ENCODE assay signal across 16 cellular contexts in genomic region chr20:41287327-41287726, GRCh38. TPM values are rescaled to one million over a fixed set of nuclear protein-coding genes. Genes with fewer than 3 reads are reported as not detected.
DNase-seq lines count a peak whose midpoint lies in the region; ATAC-seq, FAIRE-seq and TF ChIP-seq lines count a peak whose summit lies in the region.
"Had no signal": no experiment of that assay in that cellular context is flagged by ENCODE, and none has a peak within 500 bp of the region (broad histone marks: within the 10 kb centered on the region; RNA-seq: fewer than 3 reads in every experiment).

No MANE protein-coding gene starts in this region.

- no CpG with 5 or more reads among the region's 2 CpGs for WGBS in IMR-90 (ENCODE audit: extremely low coverage in 2 of 2, insufficient read length in 1 of 2), 2 experiments

- H4K8ac ChIP-seq in IMR-90 (ENCODE audit: low read depth in 2 of 2, low read length in 2 of 2): peak overlapping the region in 1 of 2 experiments; percentile 81; a peak in 3 of 4 replicates

- H3K9me3 ChIP-seq in IMR-90 (ENCODE audit: control insufficient read depth, insufficient read depth, low read length): peaks cover 11% of the 10 kb centered on the region
- H3K9me3 ChIP-seq in colonic mucosa: no peaks in the 10 kb centered on the region
- no peaks in the 10 kb centered on the region for H3K9me3 ChIP-seq in uterus

- ATAC-seq in IMR-90 (ENCODE audit: low read depth): peak; percentile 92
- ATAC-seq in GM21447 (IDR thresholded peaks at IDR 0.05; ENCODE audit: unreplicated experiment): no peak
- ATAC-seq: left colon, natural killer cell had no signal

- no peak overlapping the region for H2BK15ac ChIP-seq in IMR-90 (ENCODE audit: low read depth, low read length)

- TF ChIP-seq RAD21 in IMR-90 (IDR thresholded peaks at IDR 0.05; ENCODE audit: low read length): no peak

- TF ChIP-seq POLR2A in IMR-90 (IDR thresholded peaks at IDR 0.05; ENCODE audit: low read depth, low read length) (no peak), uterus (IDR thresholded peaks at IDR 0.05) (no peak)

- BruUV-seq in IMR-90 (replicated peaks; lab: Mats Ljungman, UMichigan): no TSS peak

- H2AK9ac ChIP-seq in IMR-90 (replicated peaks; ENCODE audit: low read depth, low read length, poor library complexity): no peak overlapping the region

- H3K27me3 ChIP-seq in IMR-90 (ENCODE audit: control insufficient read depth, insufficient read depth, low read length) (no peaks in the 10 kb centered on the region), bronchial epithelial cell (ENCODE audit: control insufficient read depth, insufficient read depth, low read length) (no peaks in the 10 kb centered on the region), kidney epithelial cell (ENCODE audit: control insufficient read depth, insufficient read depth, low read length) (no peaks in the 10 kb centered on the region), colonic mucosa (no peaks in the 10 kb centered on the region), uterus (no peaks in the 10 kb centered on the region)
- H3K27me3 ChIP-seq: dorsolateral prefrontal cortex, stomach had no signal

- no peak for FAIRE-seq in bronchial epithelial cell (lab: Jason Lieb, UNC)
- FAIRE-seq: H54 had no signal

- H3K4me3 ChIP-seq in IMR-90 (ENCODE audit: insufficient read depth, low read depth, low read length) (no peak overlapping the region), bronchial epithelial cell (ENCODE audit: low read depth, low read length) (no peak overlapping the region), kidney epithelial cell (ENCODE audit: low read depth, low read length) (no peak overlapping the region), colonic mucosa (no peak overlapping the region), uterus (no peak overlapping the region)
- H3K4me3 ChIP-seq: dorsolateral prefrontal cortex, stomach had no signal

- H3K4me1 ChIP-seq in IMR-90 (ENCODE audit: control insufficient read depth, insufficient read depth, low read length): peaks cover 1% of the 10 kb centered on the region; the same call in 1 of the 2 replicates
- H3K4me1 ChIP-seq in colonic mucosa: no peaks in the 10 kb centered on the region
- no peaks in the 10 kb centered on the region for H3K4me1 ChIP-seq in uterus

- intact Hi-C loops in IMR-90 (cut with micrococcal nuclease) (no loop called here), colonic mucosa (cut with DNase I) (no loop called here), uterus (cut with DNase I; ENCODE audit: low total_unique reads) (no loop called here)

- peak overlapping the region; percentile 16; the same call in 1 of the 2 replicates for H3K14ac ChIP-seq in IMR-90 (replicated peaks; ENCODE audit: low read depth, low read length)

- peak overlapping the region; percentile 70; the same call in 1 of the 2 replicates for H3K23ac ChIP-seq in IMR-90 (ENCODE audit: low read depth, low read length)

- no peak for TF ChIP-seq CTCF in IMR-90 (conservative IDR thresholded peaks at IDR 0.05; ENCODE audit: low read depth, low read length)
- TF ChIP-seq CTCF in bronchial epithelial cell (IDR thresholded peaks at IDR 0.05; ENCODE audit: insufficient read depth, low read length, severe bottlenecking): no peak
- TF ChIP-seq CTCF in kidney epithelial cell (IDR thresholded peaks at IDR 0.05; ENCODE audit: insufficient read depth, low read length, poor library complexity, severe bottlenecking): no peak
- no peak for TF ChIP-seq CTCF in colonic mucosa (IDR thresholded peaks at IDR 0.05)
- no peak for TF ChIP-seq CTCF in uterus (IDR thresholded peaks at IDR 0.05)

- H4K5ac ChIP-seq in IMR-90 (ENCODE audit: low read depth, low read length): peak overlapping the region; percentile 50; the same call in 1 of the 2 replicates

- DNase-seq in AG20443 (ENCODE audit: low spot score): peak; percentile 39
- peak; percentile 97 for DNase-seq in IMR-90
- DNase-seq in bronchial epithelial cell (ENCODE audit: low read depth): peak; percentile 96
- peak; percentile 25 for DNase-seq in kidney epithelial cell (ENCODE audit: low read depth)
- no peak for DNase-seq in NCI-H1092 treated with DMSO at 0.1 percent for 48 hours (lab: John Stamatoyannopoulos, UW)
- no peak for DNase-seq in colonic mucosa
- no peak for DNase-seq in uterus
- DNase-seq: activated CD8-positive, alpha-beta memory T cell treated with anti-CD3 and anti-CD28 coated beads, Interleukin-2, amount 50 U/mL, for 48 hours; CD4-positive, CD25-positive, alpha-beta regulatory T cell; dorsolateral prefrontal cortex; left colon; natural killer cell; retina; stomach had no signal

- H3K36me3 ChIP-seq in IMR-90 (ENCODE audit: control insufficient read depth, insufficient read depth, low read length) (no peaks in the 10 kb centered on the region), bronchial epithelial cell (ENCODE audit: control insufficient read depth, insufficient read depth, low read length) (no peaks in the 10 kb centered on the region), kidney epithelial cell (ENCODE audit: control insufficient read depth, insufficient read depth, low read length) (no peaks in the 10 kb centered on the region), colonic mucosa (no peaks in the 10 kb centered on the region), uterus (no peaks in the 10 kb centered on the region)
- H3K36me3 ChIP-seq: stomach had no signal

- H3K9ac ChIP-seq in IMR-90 (ENCODE audit: low read depth, low read length) (no peak overlapping the region), colonic mucosa (ENCODE audit: low read depth in 2 of 2, low read length in 2 of 2) (no peak overlapping the region)

- peak overlapping the region; percentile 42 for H3K4ac ChIP-seq in IMR-90 (ENCODE audit: low read depth, low read length)

- peak overlapping the region; percentile 34 for H4K91ac ChIP-seq in IMR-90 (ENCODE audit: insufficient read depth, low read depth, low read length)

- peak overlapping the region; percentile 89 for H2AK5ac ChIP-seq in IMR-90 (ENCODE audit: low read depth, low read length)

- POLR2A ChIA-PET in IMR-90 (lab: Charles Lee; ENCODE audit: unreplicated experiment): no interaction called here

- in situ Hi-C loops in IMR-90 (cut with MboI; ENCODE audit: low sequenced_read_pairs): no loop called here

- H3K18ac ChIP-seq in IMR-90 (ENCODE audit: low read depth, low read length): peak overlapping the region; percentile 21; the same call in 1 of the 2 replicates

- peaks cover 3% of the 10 kb centered on the region for H3K9me1 ChIP-seq in IMR-90 (ENCODE audit: insufficient read depth, low read length)

- peak overlapping the region; percentile 29; the same call in 1 of the 2 replicates for H3K4me2 ChIP-seq in IMR-90 (ENCODE audit: low read depth, low read length)

- dilution Hi-C loops in IMR-90 (cut with HindIII; ENCODE audit: low sequenced_read_pairs, unreplicated experiment): no loop called here

- H2BK120ac ChIP-seq in IMR-90 (ENCODE audit: low read depth, low read length): peak overlapping the region; percentile 53

- CTCF ChIA-PET in IMR-90 (lab: Yijun Ruan, JAX): interaction anchor here (1.0 kb wide), 1 partner anchor 16 kb away, joined by 3 read pairs; no protein-coding TSS in a partner anchor

- no peak overlapping the region for H2BK20ac ChIP-seq in IMR-90 (ENCODE audit: low read depth, low read length)

- H3K27ac ChIP-seq in IMR-90 (ENCODE audit: insufficient read depth, low read length) (peak overlapping the region; percentile 50; the same call in 1 of the 2 replicates), colonic mucosa (no peak overlapping the region), uterus (no peak overlapping the region)
- H3K27ac ChIP-seq: dorsolateral prefrontal cortex, stomach had no signal

- H3K79me1 ChIP-seq in IMR-90 (ENCODE audit: low read depth in 1 of 2, low read length in 2 of 2): peaks cover 40 to 73% of the 10 kb centered on the region in 2 experiments

- H2AFZ ChIP-seq in IMR-90 (replicated peaks; ENCODE audit: low read length, poor library complexity): no peak overlapping the region

- H3K56ac ChIP-seq in IMR-90 (ENCODE audit: extremely low read depth, insufficient read depth, low read length): no peak overlapping the region

- H2BK5ac ChIP-seq in IMR-90 (ENCODE audit: low read depth, low read length, poor library complexity, severe bottlenecking): peak overlapping the region; percentile 83

- peaks cover 6% of the 10 kb centered on the region; the same call in 1 of the 2 replicates for H4K20me1 ChIP-seq in IMR-90 (ENCODE audit: insufficient read depth, low read length)

TF ChIP-seq in IMR-90, 13 proteins besides CTCF, POLR2A, EP300 and RAD21:
- TF ChIP-seq FOS (IDR thresholded peaks at IDR 0.05; ENCODE audit: low read depth, low read length): peak; percentile 73
- TF ChIP-seq CEBPB (IDR thresholded peaks at IDR 0.05; ENCODE audit: low read depth, low read length): peak; percentile 96
- peak; percentile 29 for TF ChIP-seq RCOR1 (IDR thresholded peaks at IDR 0.05; ENCODE audit: insufficient replicate concordance, low read length)
- no peak for TF ChIP-seq MXI1 (IDR thresholded peaks at IDR 0.05; ENCODE audit: borderline replicate concordance, low read depth, low read length)
- no peak for TF ChIP-seq NFE2L2 (IDR thresholded peaks at IDR 0.05; ENCODE audit: low read depth, low read length)
TF ChIP-seq in IMR-90: peak in this region for 3.

RNA-seq across cellular contexts. Expression of gene ZHX3, which starts 30.2 kb away (rescaled TPM):
- 28.0 and 28.3 TPM in 2 replicates for total RNA-seq in IMR-90 (2012; rRNA removed)
- polyA plus RNA-seq in IMR-90 (2012; rRNA removed): 22.0 and 25.0 TPM in 2 replicates
- 11.2 and 16.4 TPM in 2 replicates for polyA plus RNA-seq in IMR-90 (2012; cell fraction: cytosol; rRNA removed)
- 13.8 and 21.1 TPM in 2 replicates for polyA plus RNA-seq in IMR-90 (2012; cell fraction: nucleus; rRNA removed; ENCODE audit: low replicate concordance)
- 5.8 and 14.5 TPM in 2 replicates for total RNA-seq in bronchial epithelial cell
- total RNA-seq in kidney epithelial cell: 7.6 and 9.0 TPM in 2 replicates
- 10 to 100 TPM; 19.9 to 25.6 TPM for total RNA-seq in colonic mucosa
- 10 to 100 TPM; 18.7 to 85.2 (median 25.0) TPM for total RNA-seq in uterus

RNA-seq across cellular contexts. Expression of gene LPIN3, which starts 53.3 kb away (rescaled TPM):
- total RNA-seq in IMR-90 (2012; rRNA removed) (1.7 and 2.3 TPM in 2 replicates), bronchial epithelial cell (3.9 and 10.0 TPM in 2 replicates), kidney epithelial cell (14.7 and 18.2 TPM in 2 replicates), colonic mucosa (10 to 100 TPM; 46.2 to 65.3 TPM), uterus (10 to 100 TPM in 2 of 4 donors, 1 to 10 TPM in 2; 7.4 to 30.5 (median 10.2) TPM)
- polyA plus RNA-seq in IMR-90 (2012; rRNA removed): 6.1 and 8.3 TPM in 2 replicates
- 1.7 and 3.0 TPM in 2 replicates for polyA plus RNA-seq in IMR-90 (2012; cell fraction: cytosol; rRNA removed)
- 52.7 and 87.4 TPM in 2 replicates for polyA plus RNA-seq in IMR-90 (2012; cell fraction: nucleus; rRNA removed; ENCODE audit: low replicate concordance)

Comparison
In these comparisons a context has a peak if more than half of its experiments do, and no peak if none do; other contexts are left out.
1. DNase-seq: peak in AG20443 (single experiment), IMR-90 (single experiment), bronchial epithelial cell (single experiment) and kidney epithelial cell (single experiment); none in NCI-H1092 treated with DMSO at 0.1 percent for 48 hours (single experiment), colonic mucosa (single experiment) and uterus (0 of 2).